8 cellular contexts compared by ENCODE assay signal in genomic region chr2:38959938-38960608, GRCh38.
DNase-seq lines count a peak whose midpoint lies in the region; ATAC-seq and TF ChIP-seq lines count a peak whose summit lies in the region.

No MANE protein-coding gene starts in this region.

- peaks cover 7 to 8% of the 10 kb centered on the region in 2 experiments for H3K4me1 ChIP-seq in neutrophil (ENCODE audit: control insufficient read depth in 1 of 2, insufficient read depth in 1 of 2, low read depth in 1 of 2, low read length in 1 of 2)

- no peaks in the 10 kb centered on the region for H3K9me3 Mint-ChIP-seq in stimulated activated naive CD8-positive, alpha-beta T cell treated with anti-CD3 and anti-CD28 coated beads, Interleukin-15, amount 100 ng/mL, for 72 hours
- peaks cover 4% of the 10 kb centered on the region for H3K9me3 Mint-ChIP-seq in mesothelial cell of epicardium

- H3K4me3 Mint-ChIP-seq in stimulated activated naive CD8-positive, alpha-beta T cell treated with anti-CD3 and anti-CD28 coated beads, Interleukin-15, amount 100 ng/mL, for 72 hours: peak overlapping the region; percentile 56 to 72
- H3K4me3 Mint-ChIP-seq in mesothelial cell of epicardium: no peak overlapping the region

- H3K36me3 ChIP-seq in neutrophil: no peaks in the 10 kb centered on the region

- TF ChIP-seq CTCF in fibroblast of villous mesenchyme (IDR thresholded peaks at IDR 0.05; ENCODE audit: insufficient read depth, low read depth, low read length) (no peak), neutrophil (IDR thresholded peaks at IDR 0.05) (no peak), mesothelial cell of epicardium (IDR thresholded peaks at IDR 0.05; ENCODE audit: unreplicated experiment) (no peak)

- no peaks in the 10 kb centered on the region for H3K4me1 Mint-ChIP-seq in stimulated activated naive CD8-positive, alpha-beta T cell treated with anti-CD3 and anti-CD28 coated beads, Interleukin-15, amount 100 ng/mL, for 72 hours
- no peaks in the 10 kb centered on the region for H3K4me1 Mint-ChIP-seq in mesothelial cell of epicardium

- H3K27ac Mint-ChIP-seq in stimulated activated naive CD8-positive, alpha-beta T cell treated with anti-CD3 and anti-CD28 coated beads, Interleukin-15, amount 100 ng/mL, for 72 hours: no peak overlapping the region
- H3K27ac Mint-ChIP-seq in mesothelial cell of epicardium: no peak overlapping the region

- peaks cover 44% of the 10 kb centered on the region for H3K27me3 Mint-ChIP-seq in stimulated activated naive CD8-positive, alpha-beta T cell treated with anti-CD3 and anti-CD28 coated beads, Interleukin-15, amount 100 ng/mL, for 72 hours
- no peaks in the 10 kb centered on the region for H3K27me3 Mint-ChIP-seq in mesothelial cell of epicardium (ENCODE audit: low read depth)

- peak; percentile 56 for ATAC-seq in GM18511 (IDR thresholded peaks at IDR 0.05; ENCODE audit: unreplicated experiment)
- peak; percentile 98 for ATAC-seq in stimulated activated naive CD8-positive, alpha-beta T cell treated with anti-CD3 and anti-CD28 coated beads, Interleukin-15, amount 100 ng/mL, for 72 hours

- DNase-seq in HPDE6-E6E7 (ENCODE audit: extremely low spot score) (peak; percentile 86), fibroblast of villous mesenchyme (ENCODE audit: low read depth) (peak; percentile 84), GOT3 (lab: John Stamatoyannopoulos, UW) (no peak), mesothelial cell of epicardium (ENCODE audit: low spot score in 2 of 2, unreplicated experiment in 2 of 2) (no peak)
- DNase-seq in activated T-helper 9 cell treated with anti-CD3 and anti-CD28 coated beads, Interleukin-2, amount 50 U/mL, for 16 hours (ENCODE audit: low read depth): peak; percentile 54
- peak; percentile 69 to 76 for DNase-seq in stimulated activated naive CD8-positive, alpha-beta T cell treated with anti-CD3 and anti-CD28 coated beads, Interleukin-15, amount 100 ng/mL, for 72 hours

- no peaks in the 10 kb centered on the region for H3K36me3 Mint-ChIP-seq in mesothelial cell of epicardium

- peaks cover 44% of the 10 kb centered on the region for H3K27me3 ChIP-seq in neutrophil

- H3K4me3 ChIP-seq in fibroblast of villous mesenchyme (ENCODE audit: low read depth, low read length): peak overlapping the region; percentile 48
- H3K4me3 ChIP-seq in neutrophil (ENCODE audit: low read depth in 1 of 2, low read length in 1 of 2): peak overlapping the region; percentile 40

- no peaks in the 10 kb centered on the region for H3K9me3 ChIP-seq in neutrophil

- H3K27ac ChIP-seq in neutrophil: no peak overlapping the region

Comparison
In these comparisons a context has a peak if more than half of its experiments do, and no peak if none do; other contexts are left out.
1. DNase-seq: peak in HPDE6-E6E7 (single experiment), activated T-helper 9 cell treated with anti-CD3 and anti-CD28 coated beads, Interleukin-2, amount 50 U/mL, for 16 hours (single experiment), fibroblast of villous mesenchyme (single experiment) and stimulated activated naive CD8-positive, alpha-beta T cell treated with anti-CD3 and anti-CD28 coated beads, Interleukin-15, amount 100 ng/mL, for 72 hours (2 of 2); none in GOT3 (single experiment) and mesothelial cell of epicardium (0 of 2).